28 cellular contexts compared by ENCODE assay signal in the genomic region with DNA sequence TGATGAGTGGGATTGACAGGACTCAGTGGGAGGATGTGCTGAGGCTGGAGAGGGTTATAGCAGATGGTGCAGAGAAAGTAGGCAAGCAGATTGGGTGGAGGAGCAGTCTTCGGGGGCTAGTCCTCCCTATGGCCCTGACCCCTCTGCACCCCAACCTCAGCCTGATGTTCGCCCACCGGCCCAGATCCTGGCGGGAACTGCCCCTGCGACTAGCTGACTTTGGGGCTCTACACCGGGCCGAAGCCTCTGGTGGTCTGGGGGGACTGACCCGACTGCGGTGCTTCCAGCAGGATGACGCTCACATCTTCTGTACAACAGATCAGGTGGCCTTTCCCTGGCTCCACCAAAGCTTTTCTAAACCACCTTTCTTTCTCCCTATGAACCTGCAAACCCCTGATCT. TPM values are rescaled to one million over a fixed set of nuclear protein-coding genes. Genes with fewer than 3 reads are reported as not detected.
A peak's percentile ranks its signal among the peaks of the same experiment; 100 is the strongest.
DNase-seq lines count a peak whose midpoint lies in the region; ATAC-seq, FAIRE-seq and TF ChIP-seq lines count a peak whose summit lies in the region.
"Had no signal": no experiment of that assay in that cellular context is flagged by ENCODE, and none has a peak within 500 bp of the region (broad histone marks: within the 10 kb centered on the region; RNA-seq: fewer than 3 reads in every experiment).

No MANE protein-coding gene starts in this region.

- H3K79me1 ChIP-seq in H9 (ENCODE audit: insufficient read depth, low read depth, low read length, poor library complexity, severe bottlenecking): no peaks in the 10 kb centered on the region

- no peak overlapping the region for H3K23ac ChIP-seq in H9 (ENCODE audit: insufficient read length, low read depth, low read length)

- H2BK120ac ChIP-seq in H9 (ENCODE audit: low read depth, low read length, poor library complexity, severe bottlenecking): no peak overlapping the region

- peak overlapping the region in 2 of 3 experiments; percentile 19 to 70; a peak in 1 of 7 replicates for H3K27ac Mint-ChIP-seq in H9
- H3K27ac Mint-ChIP-seq in stimulated activated memory B cell treated with anti-CD40 and anti-IgM and Interleukin-4, amounts not matched to agents 10 μg/mL and 1 μg/mL and 100 μg/mL, for 72 hours: peak overlapping the region; percentile 24

- H3K36me3 Mint-ChIP-seq in H9 (ENCODE audit: insufficient read depth in 1 of 3, low read depth in 3 of 3): peaks cover 29 to 70% (median 67%) of the 10 kb centered on the region in 3 experiments; a peak in 6 of 7 replicates
- peaks cover 69% of the 10 kb centered on the region for H3K36me3 Mint-ChIP-seq in stimulated activated memory B cell treated with anti-CD40 and anti-IgM and Interleukin-4, amounts not matched to agents 10 μg/mL and 1 μg/mL and 100 μg/mL, for 72 hours

- no peak overlapping the region for H3K4me3 ChIP-seq in bronchial epithelial cell (ENCODE audit: low read depth, low read length)
- H3K4me3 ChIP-seq in SJCRH30: no peak overlapping the region

- no peaks in the 10 kb centered on the region for H3K9me3 ChIP-seq in H9 (ENCODE audit: control insufficient read depth, low read depth, low read length)
- H3K9me3 ChIP-seq in SJCRH30 (replicated peaks): no peaks in the 10 kb centered on the region

- no peak for ATAC-seq in stimulated activated memory B cell treated with anti-CD40 and anti-IgM and Interleukin-4, amounts not matched to agents 10 μg/mL and 1 μg/mL and 100 μg/mL, for 72 hours
- ATAC-seq: HepG2, PC-3 had no signal

- H3K9me3 Mint-ChIP-seq in H9: no peaks in the 10 kb centered on the region; a peak in 1 of 5 replicates
- H3K9me3 Mint-ChIP-seq in stimulated activated memory B cell treated with anti-CD40 and anti-IgM and Interleukin-4, amounts not matched to agents 10 μg/mL and 1 μg/mL and 100 μg/mL, for 72 hours: no peaks in the 10 kb centered on the region
- H3K9me3 Mint-ChIP-seq: CD8-positive, alpha-beta memory T cell had no signal

- H3K4me1 ChIP-seq in H9 (ENCODE audit: insufficient read depth, low read length): no peaks in the 10 kb centered on the region
- no peaks in the 10 kb centered on the region for H3K4me1 ChIP-seq in SJCRH30

- H2BK12ac ChIP-seq in H9 (ENCODE audit: insufficient read length, low read depth, low read length): no peak overlapping the region

- H3T11ph ChIP-seq in H9 (ENCODE audit: low read length): no peak overlapping the region

- TF ChIP-seq CTCF in H9 (conservative IDR thresholded peaks at IDR 0.05) (no peak), bronchial epithelial cell (IDR thresholded peaks at IDR 0.05; ENCODE audit: insufficient read depth, low read length, severe bottlenecking) (no peak)

- H3K79me2 ChIP-seq in H9 (ENCODE audit: insufficient read depth, low read length): no peaks in the 10 kb centered on the region

- H3K18ac ChIP-seq in H9 (ENCODE audit: insufficient read length, low read depth, low read length): no peak overlapping the region

- H3K36me3 ChIP-seq in bronchial epithelial cell (ENCODE audit: control insufficient read depth, insufficient read depth, low read length) (peaks cover 16% of the 10 kb centered on the region), SJCRH30 (peaks cover 13% of the 10 kb centered on the region)

- H2BK5ac ChIP-seq in H9 (ENCODE audit: insufficient read length, low read length): no peak overlapping the region

- no peak overlapping the region for H3K27ac ChIP-seq in H9 (ENCODE audit: insufficient read length, low read depth, low read length)
- no peak overlapping the region for H3K27ac ChIP-seq in SJCRH30

- no peak for DNase-seq in H9
- no peak for DNase-seq in bronchial epithelial cell (ENCODE audit: low read depth)
- peak; percentile 77 for DNase-seq in mesenteric fat pad (ENCODE audit: low spot score)
- no peak for DNase-seq in SJCRH30
- DNase-seq in Kasumi-1 (lab: John Stamatoyannopoulos, UW): no peak
- no peak for DNase-seq in GM19238 (ENCODE audit: insufficient read length, low spot score)
- DNase-seq: CD8-positive, alpha-beta memory T cell; DMS 273 treated with DMSO at 0.1 percent for 48 hours; DMS79 treated with DMSO at 0.1 percent for 48 hours; GF-D8; MV-4-11; NCI-H1105; NCI-H146; NCI-H1930; NCI-H2107; NCI-H524; NCI-H774; PC-3 had no signal

- H3K56ac ChIP-seq in H9 (ENCODE audit: insufficient read length, low read depth, low read length): no peak overlapping the region

- no peaks in the 10 kb centered on the region for H3K27me3 Mint-ChIP-seq in H9 (ENCODE audit: low read depth)
- H3K27me3 Mint-ChIP-seq in stimulated activated memory B cell treated with anti-CD40 and anti-IgM and Interleukin-4, amounts not matched to agents 10 μg/mL and 1 μg/mL and 100 μg/mL, for 72 hours: no peaks in the 10 kb centered on the region
- H3K27me3 Mint-ChIP-seq: CD8-positive, alpha-beta memory T cell had no signal

- H2BK15ac ChIP-seq in H9 (ENCODE audit: low read depth, low read length): no peak overlapping the region

- H4K5ac ChIP-seq in H9 (ENCODE audit: insufficient read length, low read depth, low read length): no peak overlapping the region

- H4K20me1 ChIP-seq in H9 (ENCODE audit: control insufficient read depth, insufficient read depth, insufficient read length): no peaks in the 10 kb centered on the region

- H3K4ac ChIP-seq in H9 (ENCODE audit: low read depth, low read length): no peak overlapping the region

- no peak overlapping the region for H3K4me3 Mint-ChIP-seq in H9
- H3K4me3 Mint-ChIP-seq in stimulated activated memory B cell treated with anti-CD40 and anti-IgM and Interleukin-4, amounts not matched to agents 10 μg/mL and 1 μg/mL and 100 μg/mL, for 72 hours: no peak overlapping the region
- H3K4me3 Mint-ChIP-seq: CD14-positive monocyte; CD8-positive, alpha-beta memory T cell had no signal

- no peak overlapping the region for H3K9ac ChIP-seq in H9 (ENCODE audit: extremely low read depth, insufficient read length, low read length)

- H2AFZ ChIP-seq in H9 (ENCODE audit: low read length): no peak overlapping the region

- no peak overlapping the region for H3K4me2 ChIP-seq in H9 (ENCODE audit: insufficient read depth, insufficient read length, low read length)

- no CpG with 5 or more reads among the region's 10 CpGs for WGBS in H9 (ENCODE audit: extremely low coverage, insufficient read length, low lambda C conversion rate)

- peak; percentile 58 for FAIRE-seq in bronchial epithelial cell (lab: Jason Lieb, UNC)
- FAIRE-seq: GM12891, GM19239, H54, HepG2 had no signal

- no peak overlapping the region for H3K14ac ChIP-seq in H9 (ENCODE audit: insufficient read depth, low read length)

- H3K23me2 ChIP-seq in H9 (ENCODE audit: insufficient read length, low read depth, low read length, poor library complexity, severe bottlenecking): no peaks in the 10 kb centered on the region

- H3K27me3 ChIP-seq in H9 (ENCODE audit: insufficient read depth, low read length): no peaks in the 10 kb centered on the region
- no peaks in the 10 kb centered on the region for H3K27me3 ChIP-seq in bronchial epithelial cell (ENCODE audit: control insufficient read depth, insufficient read depth, low read length)
- no peaks in the 10 kb centered on the region for H3K27me3 ChIP-seq in SJCRH30

- no peak overlapping the region for H4K91ac ChIP-seq in H9 (ENCODE audit: insufficient read length, low read depth, low read length)

- no peak overlapping the region for H2BK20ac ChIP-seq in H9 (ENCODE audit: low read depth, low read length, poor library complexity, severe bottlenecking)

- H2AK5ac ChIP-seq in H9 (ENCODE audit: insufficient read length, low read length): no peak overlapping the region

- no peaks in the 10 kb centered on the region for H3K4me1 Mint-ChIP-seq in H9
- peaks cover 6% of the 10 kb centered on the region for H3K4me1 Mint-ChIP-seq in stimulated activated memory B cell treated with anti-CD40 and anti-IgM and Interleukin-4, amounts not matched to agents 10 μg/mL and 1 μg/mL and 100 μg/mL, for 72 hours
- H3K4me1 Mint-ChIP-seq: CD14-positive monocyte; CD8-positive, alpha-beta memory T cell had no signal

- no peak overlapping the region for H4K8ac ChIP-seq in H9 (replicated peaks; ENCODE audit: insufficient read length, low read depth, low read length)

RNA-seq across cellular contexts. Expression of a gene that starts 9.6 kb away (rescaled TPM):
- 0.88 and 1.4 TPM in 2 replicates for total RNA-seq in H9 (2021)
- 5.5 and 5.8 TPM in 2 replicates for total RNA-seq in bronchial epithelial cell
- 33.1 TPM for total RNA-seq in mesenteric fat pad
- total RNA-seq in SJCRH30 (2014; rRNA removed; shearing (Covaris generic)): 5.0 TPM in 2 replicates

RNA-seq across cellular contexts. Expression of a gene that starts 11.1 kb away (rescaled TPM):
- total RNA-seq in H9 (2021) (36.5 and 38.8 TPM in 2 replicates), bronchial epithelial cell (14.5 and 18.1 TPM in 2 replicates), mesenteric fat pad (14.0 TPM)
- 24.0 and 26.3 TPM in 2 replicates for total RNA-seq in SJCRH30 (2014; rRNA removed; shearing (Covaris generic))

RNA-seq across cellular contexts. Expression of a gene that starts 17.2 kb away (rescaled TPM):
- total RNA-seq in H9 (2021) (not detected in 2 replicates), bronchial epithelial cell (not detected in 2 replicates), mesenteric fat pad (not detected)
- 0.28 TPM in 1 of 2 replicates, not detected in the other for total RNA-seq in SJCRH30 (2014; rRNA removed; shearing (Covaris generic))
- total RNA-seq: A673; CD8-positive, alpha-beta memory T cell; HT1080; LHCN-M2; MCF 10A had no signal

RNA-seq across cellular contexts. Expression of a gene that starts 50.9 kb away (rescaled TPM):
- total RNA-seq in H9 (2021) (4.6 and 6.1 TPM in 2 replicates), bronchial epithelial cell (1.2 and 1.6 TPM in 2 replicates), mesenteric fat pad (76.4 TPM)
- total RNA-seq in SJCRH30 (2014; rRNA removed; shearing (Covaris generic)): not detected in 2 replicates
- total RNA-seq: A673 had no signal
